Comparison of ENCODE assay signal across 18 cellular contexts in the genomic region with DNA sequence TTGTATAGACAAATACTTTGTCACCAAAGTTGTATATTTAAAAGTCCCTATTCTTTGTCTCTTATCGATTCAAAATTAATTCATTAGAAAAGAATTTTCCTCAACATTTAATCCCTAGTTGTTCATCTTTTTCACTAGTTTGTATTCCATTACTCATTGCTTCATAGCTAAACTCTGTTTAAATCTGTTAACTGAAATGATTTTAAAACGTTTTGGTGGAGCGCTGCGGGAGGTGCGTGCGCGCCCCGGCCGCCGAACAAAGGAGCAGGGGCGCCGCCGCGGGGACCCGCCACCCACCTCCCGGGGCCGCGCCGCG. TPM values are rescaled to one million over a fixed set of nuclear protein-coding genes. Genes with fewer than 3 reads are reported as not detected.
A peak's percentile ranks its signal among the peaks of the same experiment; 100 is the strongest.
DNase-seq lines count a peak whose midpoint lies in the region; ATAC-seq and TF ChIP-seq lines count a peak whose summit lies in the region.
"Had no signal": no experiment of that assay in that cellular context is flagged by ENCODE, and none has a peak within 500 bp of the region (broad histone marks: within the 10 kb centered on the region; RNA-seq: fewer than 3 reads in every experiment).

No MANE protein-coding gene starts in this region.

- no peaks in the 10 kb centered on the region for H3K36me3 ChIP-seq in endodermal cell (ENCODE audit: control insufficient read depth, insufficient read depth, low read length)
- H3K36me3 ChIP-seq: esophagus muscularis mucosa, gastrocnemius medialis, left lung, Peyer's patch had no signal

- no peak overlapping the region for H3K9ac ChIP-seq in endodermal cell (ENCODE audit: extremely low read depth, low read length, poor library complexity, severe bottlenecking)

- ATAC-seq in stimulated activated naive CD8-positive, alpha-beta T cell treated with anti-CD3 and anti-CD28 coated beads, Interleukin-15, amount 100 ng/mL, for 72 hours = no peak
- no peak for ATAC-seq in stimulated activated naive CD8-positive, alpha-beta T cell treated with anti-CD3 and anti-CD28 coated beads, Interleukin-15, Interleukin-2, amounts not matched to agents 100 U/mL and 50 U/mL, for 24 hours
- ATAC-seq in HG02759 (IDR thresholded peaks at IDR 0.05; ENCODE audit: unreplicated experiment) = no peak
- ATAC-seq: gastrocnemius medialis, left lung had no signal

- H3K27me3 Mint-ChIP-seq in stimulated activated naive CD8-positive, alpha-beta T cell treated with anti-CD3 and anti-CD28 coated beads, Interleukin-15, amount 100 ng/mL, for 72 hours = peaks cover 83% of the 10 kb centered on the region
- H3K27me3 Mint-ChIP-seq in endodermal cell (ENCODE audit: insufficient read depth) (peaks cover 78% of the 10 kb centered on the region), nephron progenitor cell (ENCODE audit: low read depth, poor library complexity) (peaks cover 99% of the 10 kb centered on the region)

- DNase-seq in stimulated activated naive CD8-positive, alpha-beta T cell treated with anti-CD3 and anti-CD28 coated beads, Interleukin-15, amount 100 ng/mL, for 72 hours = no peak
- no peak for DNase-seq in stimulated activated naive CD8-positive, alpha-beta T cell treated with anti-CD3 and anti-CD28 coated beads, Interleukin-15, Interleukin-2, amounts not matched to agents 100 U/mL and 50 U/mL, for 24 hours
- DNase-seq in endodermal cell (no peak), nephron progenitor cell (no peak), C1 segment of cervical spinal cord (lab: John Stamatoyannopoulos, UW) (no peak), RKO (ENCODE audit: low spot score) (no peak)
- DNase-seq: activated CD8-positive, alpha-beta memory T cell treated with anti-CD3 and anti-CD28 coated beads, Interleukin-2, amount 50 U/mL, for 48 hours; activated effector memory CD4-positive, alpha-beta T cell treated with Interleukin-2 at 50 U/mL for 16 hours; activated naive CD8-positive, alpha-beta T cell treated with anti-CD3 and anti-CD28 coated beads, Interleukin-2, amount 10 ng/mL, durations not matched to agents 7 days and 5 days; effector memory CD4-positive, alpha-beta T cell; gastrocnemius medialis; NK-92 treated with Interleukin-12 subunit alpha and Interleukin-12 subunit beta, amount 100 ng/mL, for 24 hours; Peyer's patch; stimulated activated CD4-positive, alpha-beta T cell treated with anti-CD3 and anti-CD28 coated beads, Interleukin-4, amount 100 ng/mL, for 4 hours had no signal

- H3K4me1 Mint-ChIP-seq in stimulated activated naive CD8-positive, alpha-beta T cell treated with anti-CD3 and anti-CD28 coated beads, Interleukin-15, amount 100 ng/mL, for 72 hours = peaks cover 25% of the 10 kb centered on the region
- peaks cover 6% of the 10 kb centered on the region for H3K4me1 Mint-ChIP-seq in endodermal cell
- H3K4me1 Mint-ChIP-seq in nephron progenitor cell = peaks cover 7% of the 10 kb centered on the region

- H3K9me3 ChIP-seq in endodermal cell (ENCODE audit: control insufficient read depth, low read length) = no peaks in the 10 kb centered on the region
- H3K9me3 ChIP-seq: left lung, Peyer's patch had no signal

- 3 to 67% methylated on average over 1 to 20 of the region's 20 CpGs for WGBS in endodermal cell (ENCODE audit: insufficient coverage in 1 of 2, insufficient read length in 1 of 2), 2 experiments

- H3K27me3 ChIP-seq in endodermal cell (ENCODE audit: control insufficient read depth, insufficient read depth, low read length, poor library complexity, severe bottlenecking) = peaks cover 56% of the 10 kb centered on the region
- H3K27me3 ChIP-seq: Peyer's patch had no signal

- H3K36me3 Mint-ChIP-seq in endodermal cell (ENCODE audit: low read depth) (no peaks in the 10 kb centered on the region), nephron progenitor cell (ENCODE audit: low read depth) (no peaks in the 10 kb centered on the region)

- no peak overlapping the region for H3K27ac ChIP-seq in endodermal cell (ENCODE audit: low read depth, low read length)
- H3K27ac ChIP-seq: esophagus muscularis mucosa, gastrocnemius medialis, left lung, Peyer's patch had no signal

- H3K4me3 ChIP-seq in endodermal cell (ENCODE audit: low read length) = peak overlapping the region; percentile 60
- H3K4me3 ChIP-seq: left lung, Peyer's patch had no signal

- peak overlapping the region; percentile 22 to 69 for H3K4me3 Mint-ChIP-seq in stimulated activated naive CD8-positive, alpha-beta T cell treated with anti-CD3 and anti-CD28 coated beads, Interleukin-15, amount 100 ng/mL, for 72 hours
- H3K4me3 Mint-ChIP-seq in endodermal cell (peak overlapping the region; percentile 44), nephron progenitor cell (peak overlapping the region; percentile 60)

- TF ChIP-seq CTCF in endodermal cell (conservative IDR thresholded peaks at IDR 0.05) (no peak), nephron progenitor cell (IDR thresholded peaks at IDR 0.05) (no peak)

- no peak overlapping the region for H3K27ac Mint-ChIP-seq in stimulated activated naive CD8-positive, alpha-beta T cell treated with anti-CD3 and anti-CD28 coated beads, Interleukin-15, amount 100 ng/mL, for 72 hours
- H3K27ac Mint-ChIP-seq in endodermal cell (no peak overlapping the region), nephron progenitor cell (no peak overlapping the region)
- H3K27ac Mint-ChIP-seq: activated naive CD8-positive, alpha-beta T cell treated with anti-CD3 and anti-CD28 coated beads, Interleukin-2, amount 10 ng/mL, durations not matched to agents 7 days and 5 days; CD14-positive monocyte had no signal

- peaks cover 5 to 8% of the 10 kb centered on the region in 2 donors for H3K9me3 Mint-ChIP-seq in stimulated activated naive CD8-positive, alpha-beta T cell treated with anti-CD3 and anti-CD28 coated beads, Interleukin-15, amount 100 ng/mL, for 72 hours
- peaks cover 10% of the 10 kb centered on the region for H3K9me3 Mint-ChIP-seq in endodermal cell
- H3K9me3 Mint-ChIP-seq in nephron progenitor cell = peaks cover 20% of the 10 kb centered on the region

- H3K4me1 ChIP-seq in endodermal cell (ENCODE audit: control insufficient read depth, insufficient read depth, low read length) = no peaks in the 10 kb centered on the region
- H3K4me1 ChIP-seq: Peyer's patch had no signal

RNA-seq across cellular contexts. Expression of a gene that starts 56.4 kb away (rescaled TPM):
- 10 to 100 TPM; 60.8 to 95.8 TPM for total RNA-seq in endodermal cell
- 47.4 TPM for polyA plus RNA-seq in endodermal cell (2013, experiment 1 of 2)
- 41.2 TPM for polyA plus RNA-seq in endodermal cell (2013, experiment 2 of 2)
